Comparison of ENCODE assay signal across 8 cellular contexts in the genomic region with DNA sequence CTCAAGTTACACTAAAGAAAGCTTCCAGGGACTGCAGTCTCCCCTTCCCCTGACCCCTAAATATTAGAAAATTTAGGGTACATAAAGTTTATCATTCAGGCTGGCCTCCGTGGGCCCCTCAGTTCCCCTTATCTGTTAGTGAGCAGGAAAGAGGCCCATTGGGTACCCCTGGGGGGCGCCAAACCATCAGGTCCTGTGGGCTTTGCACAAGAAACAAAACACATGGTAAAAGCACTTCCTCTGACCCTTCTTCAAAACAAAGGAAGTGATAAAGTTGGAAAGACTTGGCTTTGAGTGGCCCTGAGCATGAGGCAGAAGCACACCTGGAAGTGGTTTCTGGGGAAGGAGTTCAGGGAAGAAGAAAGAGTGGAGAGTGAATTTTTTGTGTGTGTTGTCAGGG.
DNase-seq lines count a peak whose midpoint lies in the region; ATAC-seq, FAIRE-seq and TF ChIP-seq lines count a peak whose summit lies in the region.

No MANE protein-coding gene starts in this region.

- TF ChIP-seq POLR2A in GM12878 (IDR thresholded peaks at IDR 0.05; ENCODE audit: low read depth, low read length) (no peak), lower leg skin (IDR thresholded peaks at IDR 0.05) (no peak)

- peaks cover 2% of the 10 kb centered on the region; the same call in 2 of the 3 replicates for H3K9me3 ChIP-seq in GM12878 (replicated peaks; ENCODE audit: control insufficient read depth, insufficient read depth, low read length)

- TF ChIP-seq CTCF in GM12878 (IDR thresholded peaks at IDR 0.05 in 2 of 3, conservative IDR thresholded peaks at IDR 0.05 in 1 of 3; ENCODE audit: control insufficient read depth in 2 of 3, extremely low read depth in 1 of 3, insufficient read depth in 1 of 3, low read depth in 3 of 3, low read length in 3 of 3) (peak; percentile 21 to 42 (median 33); a peak in 4 of 6 replicates), lower leg skin (IDR thresholded peaks at IDR 0.05) (no peak)

- POLR2A ChIA-PET in GM12878 (lab: Charles Lee), result no interaction called here

- H3K27me3 ChIP-seq in GM12878 (replicated peaks in 1 of 2; ENCODE audit: control insufficient read depth in 2 of 2, insufficient read depth in 2 of 2, low read length in 1 of 2), result no peaks in the 10 kb centered on the region

- SMC1A ChIA-PET in GM12878 (lab: Charles Lee; ENCODE audit: uncharacterized antibody, unreplicated experiment), result interaction anchor here (1.7 to 2.2 kb wide), 2 partner anchors 15 to 35 kb away, joined by 5 to 10 read pairs; no protein-coding TSS in a partner anchor

- no TSS peak for BruUV-seq in GM12878 (replicated peaks; lab: Mats Ljungman, UMichigan)

- RAD21 ChIA-PET in GM12878 (lab: Charles Lee; ENCODE audit: unreplicated experiment), result interaction anchor here (2.2 kb wide), 1 partner anchor 29 kb away, joined by 7 read pairs; no protein-coding TSS in a partner anchor

- H3K79me2 ChIP-seq in GM12878 (ENCODE audit: control insufficient read depth, insufficient read depth, low read length), result no peaks in the 10 kb centered on the region

- 31% methylated on average over 2 of the region's 2 CpGs for WGBS in GM12878 (ENCODE audit: insufficient coverage, insufficient replicate concordance, low lambda C conversion rate, missing lambda C conversion rate)
- 46 to 64% methylated on average over 2 of the region's 2 CpGs for WGBS in lower leg skin, 2 donors

- DNase-seq in NCI-H82 (lab: John Stamatoyannopoulos, UW) (peak; percentile 49), NCI-H82 treated with DMSO at 0.1 percent for 48 hours (lab: John Stamatoyannopoulos, UW; ENCODE audit: unreplicated experiment) (no peak), MV-4-11 (lab: John Stamatoyannopoulos, UW) (peak; percentile 87), GM12878 (ENCODE audit: low read depth, low spot score) (no peak), medulla oblongata (ENCODE audit: extremely low spot score) (peak; percentile 58), lower leg skin (ENCODE audit: low spot score in 2 of 2) (no peak)

- no peaks in the 10 kb centered on the region for H3K36me3 ChIP-seq in GM12878 (ENCODE audit: control insufficient read depth in 2 of 2, insufficient read depth in 2 of 2, low read length in 1 of 2)

- peak; percentile 51 for TF ChIP-seq RAD21 in GM12878 (IDR thresholded peaks at IDR 0.05; ENCODE audit: insufficient read depth, low read depth, low read length)

- no peak for FAIRE-seq in GM12878 (lab: Jason Lieb, UNC)

- CTCF ChIA-PET in GM12878 (lab: Yijun Ruan, JAX), result interaction anchor here (1.0 to 4.4 kb wide), 4 partner anchors 8 to 500 kb away, joined by 3 to 25 read pairs (median 5); no protein-coding TSS in a partner anchor

- in situ Hi-C loops in GM12878 (cut with MboI), result no loop called here

- intact Hi-C loops in GM12878 (cut with micrococcal nuclease; ENCODE audit: unreplicated experiment), result no loop called here
- intact Hi-C loops in lower leg skin (cut with DNase I; ENCODE audit: low total_unique reads), result no loop called here

- H3K4me2 ChIP-seq in GM12878 (ENCODE audit: control insufficient read depth, insufficient read depth), result no peak overlapping the region

- no peak for TF ChIP-seq EP300 in GM12878 (IDR thresholded peaks at IDR 0.05; ENCODE audit: borderline replicate concordance in 1 of 2, control insufficient read depth in 1 of 2, low read depth in 2 of 2, low read length in 2 of 2)

- no peak overlapping the region for H3K27ac ChIP-seq in GM12878 (ENCODE audit: control insufficient read depth, insufficient read depth)

- peaks cover 16% of the 10 kb centered on the region for H3K4me1 ChIP-seq in GM12878 (ENCODE audit: control insufficient read depth, insufficient read depth, low read length)

- peak; percentile 64 for ATAC-seq in GM12878
- ATAC-seq in GM21619 (IDR thresholded peaks at IDR 0.05; ENCODE audit: unreplicated experiment), result no peak
- ATAC-seq in HG02938 (IDR thresholded peaks at IDR 0.05; ENCODE audit: unreplicated experiment), result no peak

- H2AFZ ChIP-seq in GM12878 (ENCODE audit: control insufficient read depth, low read depth, low read length), result no peak overlapping the region

- H3K9ac ChIP-seq in GM12878 (ENCODE audit: control insufficient read depth, insufficient read depth, low read length), result no peak overlapping the region

- no peak overlapping the region for H3K4me3 ChIP-seq in GM12878
- H3K4me3 ChIP-seq in lower leg skin (ENCODE audit: low read depth, poor library complexity, severe bottlenecking), result no peak overlapping the region

- H4K20me1 ChIP-seq in GM12878 (ENCODE audit: control insufficient read depth, insufficient read depth), result no peaks in the 10 kb centered on the region

TF ChIP-seq in GM12878, 131 proteins besides CTCF, POLR2A, EP300 and RAD21:
- TF ChIP-seq MYB (IDR thresholded peaks at IDR 0.05; ENCODE audit: borderline replicate concordance, low read depth, low read length) (no peak), BACH1 (IDR thresholded peaks at IDR 0.05; ENCODE audit: borderline replicate concordance) (no peak), LARP7 (IDR thresholded peaks at IDR 0.05) (no peak)

Comparison
In these comparisons a context has a peak if more than half of its experiments do, and no peak if none do; other contexts are left out.
1. DNase-seq: peak in NCI-H82 (single experiment), MV-4-11 (single experiment) and medulla oblongata (single experiment); none in NCI-H82 treated with DMSO at 0.1 percent for 48 hours (single experiment), GM12878 (single experiment) and lower leg skin (0 of 2).
2. CTCF ChIP-seq: peak in GM12878 (3 of 3); none in lower leg skin (0 of 3).